24 cellular contexts compared by ENCODE assay signal in the genomic region with DNA sequence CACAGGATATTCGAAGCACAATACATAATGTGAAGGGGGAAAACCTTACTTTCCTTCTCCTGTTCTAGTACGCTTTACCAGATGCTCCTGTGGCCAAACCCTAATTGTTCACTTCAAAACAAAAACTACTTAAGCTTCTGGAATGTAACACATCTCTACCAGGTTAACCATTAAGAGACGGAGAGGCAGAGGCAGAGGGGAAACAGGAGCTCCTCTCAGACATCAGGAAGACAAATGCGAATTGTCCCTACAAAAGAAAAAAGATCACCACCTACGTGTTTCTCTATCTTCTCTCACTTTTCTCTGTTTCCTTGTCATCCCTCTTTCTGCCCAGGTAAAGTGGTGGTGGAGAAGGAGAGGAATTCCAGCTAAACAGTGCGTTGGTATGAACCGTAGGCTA.
"Had no signal": no experiment of that assay in that cellular context is flagged by ENCODE, and none has a peak within 500 bp of the region (broad histone marks: within the 10 kb centered on the region; RNA-seq: fewer than 3 reads in every experiment).

No MANE protein-coding gene starts in this region.

- DNase-seq: activated B cell treated with CpG ODN at 0.5 μM for 24 hours; activated CD4-positive, alpha-beta T cell treated with anti-CD3 and anti-CD28 coated beads for 1 hour; activated CD4-positive, alpha-beta T cell treated with anti-CD3 and anti-CD28 coated beads, Interleukin-2, amount 10 ng/mL, durations not matched to agents 24 days and 14 days; activated CD4-positive, alpha-beta T cell treated with anti-CD3 and anti-CD28 coated beads, Interleukin-2, amount 50 U/mL, for 48 hours; activated CD8-positive, alpha-beta memory T cell treated with anti-CD3 and anti-CD28 coated beads, Interleukin-2, amount 10 ng/mL, durations not matched to agents 7 days and 5 days; activated effector memory CD4-positive, alpha-beta T cell treated with Interleukin-2 at 50 U/mL for 16 hours; activated naive CD4-positive, alpha-beta T cell; activated T-cell treated with anti-CD3 and anti-CD28 coated beads, Interleukin-2, amount 50 U/mL, for 24 hours; aorta; caudate nucleus; Karpas-422; NCI-H1105 treated with DMSO at 0.1 percent for 48 hours; NCI-H1436 treated with DMSO at 0.1 percent for 48 hours; NCI-H187; NCI-H2081; NCI-H446; NCI-H524; PC-3; SHP77; SW 1271 had no signal

- H3K36me3 ChIP-seq: breast epithelium, SJSA1 had no signal

- H3K27me3 ChIP-seq: breast epithelium, SJSA1 had no signal

- H3K27ac ChIP-seq: breast epithelium, SJSA1 had no signal

- H3K4me1 ChIP-seq: breast epithelium, SJSA1 had no signal

- ATAC-seq: activated CD8-positive, alpha-beta memory T cell treated with anti-CD3 and anti-CD28 coated beads, Interleukin-2, amount 10 ng/mL, durations not matched to agents 7 days and 5 days; K562; PC-3; SK-N-SH treated with all-trans-retinoic acid at 6 μM for 48 hours had no signal

- H3K4me3 ChIP-seq: breast epithelium, K562, SJSA1 had no signal
